17 cellular contexts compared by ENCODE assay signal in genomic region chr12:84604541-84604940, GRCh38.
"Had no signal": no experiment of that assay in that cellular context is flagged by ENCODE, and none has a peak within 500 bp of the region (broad histone marks: within the 10 kb centered on the region; RNA-seq: fewer than 3 reads in every experiment).

No MANE protein-coding gene starts in this region.

- H3K4me1 ChIP-seq: colonic mucosa, heart left ventricle, right atrium auricular region, sigmoid colon, stomach had no signal

- H3K27me3 ChIP-seq: colonic mucosa, heart left ventricle, neutrophil, right atrium auricular region, sigmoid colon, stomach had no signal

- H3K36me3 ChIP-seq: colonic mucosa, heart left ventricle, neutrophil, right atrium auricular region, sigmoid colon, stomach had no signal

- H3K4me3 ChIP-seq: colonic mucosa, heart left ventricle, right atrium auricular region, sigmoid colon, skin epidermis, stomach had no signal

- DNase-seq: colonic mucosa; effector CD4-positive, alpha-beta T cell; endodermal cell; foreskin melanocyte; heart left ventricle; hippocampal formation; mesendoderm; naive thymus-derived CD4-positive, alpha-beta T cell; posterior cingulate gyrus; sigmoid colon; stimulated activated CD4-positive, alpha-beta T cell treated with anti-CD3 and anti-CD28 coated beads, Interleukin-12 subunit alpha, Interleukin-12 subunit beta, amount 100 ng/mL, for 4 hours; stimulated activated naive CD4-positive, alpha-beta T cell; stomach; trophoblast cell had no signal

- H3K9me3 ChIP-seq: colonic mucosa, heart left ventricle, neutrophil, right atrium auricular region, sigmoid colon, stomach had no signal

- ATAC-seq: heart left ventricle; naive thymus-derived CD4-positive, alpha-beta T cell had no signal

- H3K27ac ChIP-seq: colonic mucosa, heart left ventricle, neutrophil, right atrium auricular region, sigmoid colon, skin epidermis, stomach had no signal
